ENCODE assay signal across 16 cellular contexts in genomic region chr9:91729558-91729842, GRCh38.
DNase-seq lines count a peak whose midpoint lies in the region; ATAC-seq and TF ChIP-seq lines count a peak whose summit lies in the region.
"Had no signal": no experiment of that assay in that cellular context is flagged by ENCODE, and none has a peak within 500 bp of the region (broad histone marks: within the 10 kb centered on the region; RNA-seq: fewer than 3 reads in every experiment).

No MANE protein-coding gene starts in this region.

- peak overlapping the region; percentile 76 for H3K27ac ChIP-seq in left ventricle myocardium inferior (replicated peaks)
- peak overlapping the region; percentile 46 for H3K27ac ChIP-seq in rectal smooth muscle tissue (ENCODE audit: low read depth, low read length)
- H3K27ac ChIP-seq: BLaER1 treated with 17β-estradiol and CSF1 and Interleukin-3, amounts not matched to agents 10 nM and 100 nM had no signal

- H3K27me3 Mint-ChIP-seq in T-cell: peaks cover 2 to 6% of the 10 kb centered on the region in 2 donors

- no peak overlapping the region for H3K27ac Mint-ChIP-seq in T-cell

- DNase-seq in Right ventricle myocardium inferior (ENCODE audit: missing footprints) (no peak), cardiac septum (ENCODE audit: low spot score) (no peak), left ventricle myocardium inferior (no peak), T-cell (no peak)
- no peak for DNase-seq in stimulated activated CD4-positive, alpha-beta T cell treated with anti-CD3 and anti-CD28 coated beads, Interleukin-2, amount 100 ng/mL, for 24 hours
- DNase-seq in effector CD4-positive, alpha-beta T cell: no peak
- DNase-seq in activated CD8-positive, alpha-beta memory T cell treated with anti-CD3 and anti-CD28 coated beads, Interleukin-2, amount 50 U/mL, for 48 hours: no peak
- DNase-seq: DND-41, H9, Karpas-422, MM.1S, NCI-H1092 treated with DMSO at 0.1 percent for 48 hours, NCI-H1694, NCI-H526 treated with DMSO at 0.1 percent for 48 hours had no signal

- POLR2A ChIA-PET in T-cell (lab: Charles Lee): no interaction called here

- CTCF ChIA-PET in T-cell (lab: Charles Lee): no interaction called here

- H3K4me1 ChIP-seq in left ventricle myocardium inferior (peaks cover 16% of the 10 kb centered on the region), rectal smooth muscle tissue (ENCODE audit: control insufficient read depth, insufficient read depth, low read length) (peaks cover 12% of the 10 kb centered on the region)
- H3K4me1 ChIP-seq: BLaER1 treated with 17β-estradiol and CSF1 and Interleukin-3, amounts not matched to agents 10 nM and 100 nM had no signal

- no peak overlapping the region for H3K9ac ChIP-seq in rectal smooth muscle tissue (ENCODE audit: low read length)
- H3K9ac ChIP-seq: BLaER1 treated with 17β-estradiol and CSF1 and Interleukin-3, amounts not matched to agents 10 nM and 100 nM had no signal

- H3K36me3 ChIP-seq in left ventricle myocardium inferior (no peaks in the 10 kb centered on the region), rectal smooth muscle tissue (ENCODE audit: control insufficient read depth, insufficient read depth, low read length) (peaks cover 7% of the 10 kb centered on the region)
- H3K36me3 ChIP-seq: BLaER1 treated with 17β-estradiol and CSF1 and Interleukin-3, amounts not matched to agents 10 nM and 100 nM had no signal

- TF ChIP-seq CTCF in left ventricle myocardium inferior (IDR thresholded peaks at IDR 0.05; ENCODE audit: borderline replicate concordance): no peak

- H3K4me3 ChIP-seq in left ventricle myocardium inferior (no peak overlapping the region), rectal smooth muscle tissue (ENCODE audit: low read length) (no peak overlapping the region)
- H3K4me3 ChIP-seq: BLaER1 treated with 17β-estradiol and CSF1 and Interleukin-3, amounts not matched to agents 10 nM and 100 nM had no signal

- intact Hi-C loops in Right ventricle myocardium inferior (cut with DNase I) (no loop called here), cardiac septum (cut with DNase I) (loop anchor here (5.0 kb wide), 1 partner anchor 812 kb away; no protein-coding TSS in a partner anchor), left ventricle myocardium inferior (cut with micrococcal nuclease) (no loop called here)

- no peaks in the 10 kb centered on the region for H3K9me3 Mint-ChIP-seq in T-cell
- H3K9me3 Mint-ChIP-seq: H9 had no signal

- no peak overlapping the region for H3K4me3 Mint-ChIP-seq in T-cell
- H3K4me3 Mint-ChIP-seq: H9 had no signal

- no peaks in the 10 kb centered on the region for H3K4me1 Mint-ChIP-seq in T-cell

- no peaks in the 10 kb centered on the region for H3K9me3 ChIP-seq in left ventricle myocardium inferior (replicated peaks)
- H3K9me3 ChIP-seq: BLaER1 treated with 17β-estradiol and CSF1 and Interleukin-3, amounts not matched to agents 10 nM and 100 nM had no signal

- no peaks in the 10 kb centered on the region for H3K36me3 Mint-ChIP-seq in T-cell

- H3K27me3 ChIP-seq in left ventricle myocardium inferior (ENCODE audit: low read depth) (no peaks in the 10 kb centered on the region), rectal smooth muscle tissue (ENCODE audit: control insufficient read depth, insufficient read depth, low read length) (no peaks in the 10 kb centered on the region)
- H3K27me3 ChIP-seq: BLaER1 treated with 17β-estradiol and CSF1 and Interleukin-3, amounts not matched to agents 10 nM and 100 nM had no signal

- ATAC-seq in Right ventricle myocardium inferior (peak; percentile 36), T-cell (replicated peaks in 1 of 4) (no peak)
